Comparison of ENCODE assay signal across 8 cellular contexts in the genomic region with DNA sequence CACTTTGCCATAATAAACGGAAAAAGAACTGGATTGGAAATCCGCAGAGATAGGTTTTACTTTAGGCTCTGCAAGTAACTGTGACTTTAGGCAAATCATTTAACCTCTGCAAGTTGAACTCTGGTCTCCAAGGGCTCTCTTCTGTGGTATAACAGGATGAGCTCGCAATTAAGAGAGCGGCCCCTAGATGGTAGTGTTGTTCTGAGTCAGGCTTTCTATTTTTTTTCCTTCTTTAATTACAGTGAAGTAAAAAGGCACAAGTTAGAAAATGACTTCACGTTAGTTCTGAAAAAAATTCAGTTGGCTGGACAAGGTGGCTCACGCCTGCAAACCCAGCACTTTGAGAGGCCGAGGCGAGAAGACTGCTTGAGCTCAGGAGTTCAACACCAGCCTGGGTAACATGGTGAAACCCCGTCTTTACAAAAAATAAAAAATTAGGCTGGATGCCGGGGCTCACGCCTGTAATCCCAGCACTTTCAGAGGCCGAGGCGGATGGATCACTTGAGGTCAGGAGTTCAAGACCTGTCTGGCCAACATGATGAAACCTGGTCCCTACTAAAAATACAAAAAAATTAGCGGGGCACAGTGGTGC. TPM values are rescaled to one million over a fixed set of nuclear protein-coding genes. Genes with fewer than 3 reads are reported as not detected.
DNase-seq lines count a peak whose midpoint lies in the region; ATAC-seq, FAIRE-seq and TF ChIP-seq lines count a peak whose summit lies in the region.

No MANE protein-coding gene starts in this region.

- FAIRE-seq in TTC549 (lab: Jason Lieb, UNC) = peak; percentile 87

- H3K27ac ChIP-seq in liver (ENCODE audit: low read depth in 1 of 2, low read length in 2 of 2) = no peak overlapping the region

- H3K9me3 ChIP-seq in BE2C (no peaks in the 10 kb centered on the region), liver (ENCODE audit: control insufficient read depth in 4 of 4, low read length in 3 of 4) (no peaks in the 10 kb centered on the region)

- peaks cover 12% of the 10 kb centered on the region; the same call in 1 of the 2 replicates for H3K36me3 ChIP-seq in BE2C
- H3K36me3 ChIP-seq in liver (ENCODE audit: control insufficient read depth in 4 of 4, insufficient read depth in 3 of 4, low read depth in 1 of 4, low read length in 3 of 4) = peaks cover 0 to 13% (median 9%) of the 10 kb centered on the region in 4 donors

- DNase-seq in BE2C = peak; percentile 69
- peak; percentile 36 for DNase-seq in NCI-H146 treated with DMSO at 0.1 percent for 48 hours (lab: John Stamatoyannopoulos, UW; ENCODE audit: unreplicated experiment)
- DNase-seq in dermis blood vessel endothelial cell = peak; percentile 83
- DNase-seq in stimulated activated naive CD4-positive, alpha-beta T cell (lab: John Stamatoyannopoulos, UW) = peak; percentile 12 to 61 (median 26)

- H3K27me3 ChIP-seq in BE2C (no peaks in the 10 kb centered on the region), liver (ENCODE audit: control insufficient read depth in 4 of 4, insufficient read depth in 4 of 4, low read length in 3 of 4) (no peaks in the 10 kb centered on the region)

- ATAC-seq in GM18520 (IDR thresholded peaks at IDR 0.05; ENCODE audit: unreplicated experiment) (peak; percentile 78), HG02943 (IDR thresholded peaks at IDR 0.05; ENCODE audit: low read depth, unreplicated experiment) (peak; percentile 87)

- H3K9ac ChIP-seq in liver (ENCODE audit: low read depth in 1 of 2, low read length in 2 of 2) = no peak overlapping the region

- TF ChIP-seq CTCF in BE2C (IDR thresholded peaks at IDR 0.05; ENCODE audit: low read depth, low read length) (peak; percentile 82), liver (IDR thresholded peaks at IDR 0.05; ENCODE audit: low read depth, low read length, missing input control) (peak; percentile 76)

- TF ChIP-seq RAD21 in liver (IDR thresholded peaks at IDR 0.05) = peak; percentile 90 to 92

- H3K4me1 ChIP-seq in BE2C (peaks cover 7% of the 10 kb centered on the region), liver (ENCODE audit: control insufficient read depth in 4 of 4, insufficient read depth in 4 of 4, low read length in 3 of 4) (peaks cover 0 to 7% (median 2%) of the 10 kb centered on the region in 4 donors)

- 32% methylated on average over 14 of the region's 14 CpGs for WGBS in liver

- H3K4me3 ChIP-seq in BE2C (ENCODE audit: low read depth, low read length) (no peak overlapping the region), liver (ENCODE audit: low read depth in 1 of 3, low read length in 3 of 3) (no peak overlapping the region)

TF ChIP-seq in liver, 16 proteins besides CTCF, POLR2A, EP300 and RAD21:
- peak; percentile 63 to 81 for TF ChIP-seq HNF4A (conservative IDR thresholded peaks at IDR 0.05)
- TF ChIP-seq, protein P1, sequence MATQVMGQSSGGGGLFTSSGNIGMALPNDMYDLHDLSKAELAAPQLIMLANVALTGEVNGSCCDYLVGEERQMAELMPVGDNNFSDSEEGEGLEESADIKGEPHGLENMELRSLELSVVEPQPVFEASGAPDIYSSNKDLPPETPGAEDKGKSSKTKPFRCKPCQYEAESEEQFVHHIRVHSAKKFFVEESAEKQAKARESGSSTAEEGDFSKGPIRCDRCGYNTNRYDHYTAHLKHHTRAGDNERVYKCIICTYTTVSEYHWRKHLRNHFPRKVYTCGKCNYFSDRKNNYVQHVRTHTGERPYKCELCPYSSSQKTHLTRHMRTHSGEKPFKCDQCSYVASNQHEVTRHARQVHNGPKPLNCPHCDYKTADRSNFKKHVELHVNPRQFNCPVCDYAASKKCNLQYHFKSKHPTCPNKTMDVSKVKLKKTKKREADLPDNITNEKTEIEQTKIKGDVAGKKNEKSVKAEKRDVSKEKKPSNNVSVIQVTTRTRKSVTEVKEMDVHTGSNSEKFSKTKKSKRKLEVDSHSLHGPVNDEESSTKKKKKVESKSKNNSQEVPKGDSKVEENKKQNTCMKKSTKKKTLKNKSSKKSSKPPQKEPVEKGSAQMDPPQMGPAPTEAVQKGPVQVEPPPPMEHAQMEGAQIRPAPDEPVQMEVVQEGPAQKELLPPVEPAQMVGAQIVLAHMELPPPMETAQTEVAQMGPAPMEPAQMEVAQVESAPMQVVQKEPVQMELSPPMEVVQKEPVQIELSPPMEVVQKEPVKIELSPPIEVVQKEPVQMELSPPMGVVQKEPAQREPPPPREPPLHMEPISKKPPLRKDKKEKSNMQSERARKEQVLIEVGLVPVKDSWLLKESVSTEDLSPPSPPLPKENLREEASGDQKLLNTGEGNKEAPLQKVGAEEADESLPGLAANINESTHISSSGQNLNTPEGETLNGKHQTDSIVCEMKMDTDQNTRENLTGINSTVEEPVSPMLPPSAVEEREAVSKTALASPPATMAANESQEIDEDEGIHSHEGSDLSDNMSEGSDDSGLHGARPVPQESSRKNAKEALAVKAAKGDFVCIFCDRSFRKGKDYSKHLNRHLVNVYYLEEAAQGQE (IDR thresholded peaks at IDR 0.05) = no peak
- peak in 1 of 2 donors; percentile 59 for TF ChIP-seq RXRA (IDR thresholded peaks at IDR 0.05)
- peak; percentile 39 for TF ChIP-seq HNF4G (IDR thresholded peaks at IDR 0.05)
- peak; percentile 27 for TF ChIP-seq SP1 (IDR thresholded peaks at IDR 0.05)
- TF ChIP-seq NR2F2 (IDR thresholded peaks at IDR 0.05) = peak; percentile 76

RNA-seq across cellular contexts. Expression of gene RPS3A, which starts 18.0 kb away (rescaled TPM):
- 674 TPM for polyA plus RNA-seq in BE2C (2012; ENCODE audit: insufficient read depth, insufficient read length, low read depth)
- 1,744 and 3,064 TPM in 2 replicates for total RNA-seq in dermis blood vessel endothelial cell
- total RNA-seq in liver = 1,000 to 10,000 TPM in 1 of 2 donors, 100 to 1,000 TPM in 1; 548 to 1,043 TPM
- 100 to 1,000 TPM; 337 to 627 TPM for polyA plus RNA-seq in liver

Comparison
In these comparisons a context has a peak if more than half of its experiments do, and no peak if none do; other contexts are left out.
1. DNase-seq: peak in every context shown above with its lines; median percentile 83 in dermis blood vessel endothelial cell; 69 in BE2C; 36 in NCI-H146 treated with DMSO at 0.1 percent for 48 hours; 26 in stimulated activated naive CD4-positive, alpha-beta T cell.